11 cellular contexts compared by ENCODE assay signal in genomic region chr2:20452551-20452950, GRCh38. TPM values are rescaled to one million over a fixed set of nuclear protein-coding genes. Genes with fewer than 3 reads are reported as not detected.
DNase-seq lines count a peak whose midpoint lies in the region; ATAC-seq and TF ChIP-seq lines count a peak whose summit lies in the region.
"Had no signal": no experiment of that assay in that cellular context is flagged by ENCODE, and none has a peak within 500 bp of the region (broad histone marks: within the 10 kb centered on the region; RNA-seq: fewer than 3 reads in every experiment).

No MANE protein-coding gene starts in this region.

- peaks cover 35% of the 10 kb centered on the region for H3K4me1 Mint-ChIP-seq in endothelial cell (ENCODE audit: unreplicated experiment)

- no peak for TF ChIP-seq CTCF in endothelial cell (IDR thresholded peaks at IDR 0.05; ENCODE audit: unreplicated experiment)

- in situ Hi-C loops in G401 (cut with HindIII; ENCODE audit: low sequenced_read_pairs) = no loop called here

- H3K27me3 Mint-ChIP-seq in endothelial cell (ENCODE audit: unreplicated experiment) = peaks cover 11% of the 10 kb centered on the region

- ATAC-seq in sciatic nerve = peak; percentile 68
- no peak for ATAC-seq in GM18867 (IDR thresholded peaks at IDR 0.05; ENCODE audit: unreplicated experiment)

- no peak overlapping the region for H3K4me3 Mint-ChIP-seq in endothelial cell (ENCODE audit: unreplicated experiment)

- peaks cover 17% of the 10 kb centered on the region for H3K36me3 Mint-ChIP-seq in endothelial cell (ENCODE audit: low read depth, unreplicated experiment)

- H3K9me3 Mint-ChIP-seq in endothelial cell (ENCODE audit: unreplicated experiment) = no peaks in the 10 kb centered on the region

- H3K27ac Mint-ChIP-seq in endothelial cell (ENCODE audit: unreplicated experiment) = no peak overlapping the region

- DNase-seq in G401 (ENCODE audit: low spot score) (peak; percentile 51), amniotic epithelial cell (ENCODE audit: low read depth) (peak; percentile 84), head of caudate nucleus (peak in 22 of 42 donors; percentile 30 to 73 (median 48)), sciatic nerve (ENCODE audit: low spot score) (no peak), NCI-H2081 (lab: John Stamatoyannopoulos, UW) (no peak), endothelial cell (ENCODE audit: low spot score) (no peak)
- DNase-seq in activated T-cell treated with anti-CD3 and anti-CD28 coated beads, Interleukin-2, amount 50 U/mL, for 1 hour = no peak
- DNase-seq: GF-D8, kidney, NCI-H510A treated with DMSO at 0.1 percent for 48 hours had no signal

- intact Hi-C loops in head of caudate nucleus (cut with DNase I) (loop anchor here (5.0 kb wide), 1 partner anchor 130 kb away; no protein-coding TSS in a partner anchor), sciatic nerve (cut with DNase I) (no loop called here)

RNA-seq across cellular contexts. Expression of gene RHOB, which starts 5.7 kb away (rescaled TPM):
- 274 and 317 TPM in 2 replicates for total RNA-seq in G401 (2014; rRNA removed; shearing (Covaris generic))
- total RNA-seq in sciatic nerve (236 TPM), endothelial cell (ENCODE audit: unreplicated experiment) (292 TPM)

Comparison
In these comparisons a context has a peak if more than half of its experiments do, and no peak if none do; other contexts are left out.
1. DNase-seq: peak in G401 (single experiment), amniotic epithelial cell (single experiment) and head of caudate nucleus (22 of 42); none in sciatic nerve (single experiment), NCI-H2081 (0 of 2), activated T-cell treated with anti-CD3 and anti-CD28 coated beads, Interleukin-2, amount 50 U/mL, for 1 hour (single experiment) and endothelial cell (single experiment).